Comparison of ENCODE assay signal across 10 cellular contexts in the genomic region with DNA sequence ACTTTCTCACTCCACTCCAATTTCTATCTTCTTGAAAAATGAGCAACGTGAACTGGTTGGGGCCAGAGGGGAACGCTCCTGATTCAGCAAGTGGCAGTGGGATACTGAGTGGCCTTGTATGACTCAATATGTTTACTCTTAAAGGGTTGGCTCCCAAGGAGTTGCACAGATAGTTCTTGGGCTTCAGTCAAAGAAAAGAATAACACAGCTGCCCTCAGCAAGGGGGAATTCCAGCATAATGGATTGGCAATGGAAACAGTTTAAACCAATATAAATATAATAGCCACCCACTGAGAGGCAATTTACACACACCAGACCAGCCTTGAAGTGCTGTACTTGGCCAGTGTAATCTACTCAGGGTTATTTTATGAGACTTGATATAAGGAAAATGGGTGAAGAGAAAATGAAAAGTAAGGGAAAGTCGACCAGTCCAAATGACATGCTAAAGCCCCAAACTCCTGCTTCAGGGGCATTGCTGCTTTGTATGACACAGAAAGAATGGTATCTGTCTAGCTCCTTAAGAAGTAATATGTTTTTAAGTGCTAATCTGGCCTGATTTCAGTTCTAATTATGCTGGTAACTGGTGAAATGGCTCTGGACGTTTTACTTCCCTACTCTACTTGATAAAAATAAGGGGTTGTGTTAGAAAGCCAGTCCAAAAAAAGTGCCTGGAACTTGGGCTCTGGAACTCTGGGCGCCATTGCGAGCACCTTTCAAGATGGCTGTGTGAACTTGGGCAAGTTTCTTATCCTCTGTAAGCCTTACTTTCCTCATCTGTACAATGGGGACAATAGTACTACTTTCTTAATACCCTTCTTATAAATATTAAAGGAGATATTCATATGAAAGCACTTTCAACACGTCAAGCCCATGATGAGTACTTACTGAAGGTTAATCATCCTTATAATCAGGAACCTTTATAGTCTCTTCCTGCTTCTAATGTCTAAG.
DNase-seq lines count a peak whose midpoint lies in the region; ATAC-seq and TF ChIP-seq lines count a peak whose summit lies in the region.
"Had no signal": no experiment of that assay in that cellular context is flagged by ENCODE, and none has a peak within 500 bp of the region (broad histone marks: within the 10 kb centered on the region; RNA-seq: fewer than 3 reads in every experiment).

No MANE protein-coding gene starts in this region.

- H3K4me1 ChIP-seq in gastroesophageal sphincter: no peaks in the 10 kb centered on the region
- H3K4me1 ChIP-seq in ovary (ENCODE audit: insufficient read depth): peaks cover 5% of the 10 kb centered on the region

- H3K9me3 ChIP-seq in gastroesophageal sphincter: no peaks in the 10 kb centered on the region
- H3K9me3 ChIP-seq in ovary: no peaks in the 10 kb centered on the region

- intact Hi-C loops in ovary (cut with DNase I): no loop called here

- TF ChIP-seq EP300 in gastroesophageal sphincter (IDR thresholded peaks at IDR 0.05) (no peak), ovary (IDR thresholded peaks at IDR 0.05) (no peak)

- H3K36me3 ChIP-seq in gastroesophageal sphincter (no peaks in the 10 kb centered on the region), ovary (no peaks in the 10 kb centered on the region)

- H3K4me3 ChIP-seq in gastroesophageal sphincter (no peak overlapping the region), ovary (no peak overlapping the region)

- TF ChIP-seq POLR2A in gastroesophageal sphincter (IDR thresholded peaks at IDR 0.05) (no peak), ovary (IDR thresholded peaks at IDR 0.05) (no peak)

- DNase-seq in H4 (ENCODE audit: low spot score): peak; percentile 75
- DNase-seq in NCI-H774 (lab: John Stamatoyannopoulos, UW): peak; percentile 36
- DNase-seq in ovary: peak; percentile 25 to 53 (median 40)
- DNase-seq in HuH-7 (ENCODE audit: low spot score): no peak
- DNase-seq in stimulated activated CD4-positive, alpha-beta T cell treated with anti-CD3 and anti-CD28 coated beads, Interleukin-4, amount 100 ng/mL, for 24 hours: no peak
- no peak for DNase-seq in NOMO-1 (lab: John Stamatoyannopoulos, UW; ENCODE audit: unreplicated experiment in 2 of 2)
- DNase-seq: CD8-positive, alpha-beta memory T cell; NCI-H2029 treated with DMSO at 0.1 percent for 48 hours had no signal

- no peak for TF ChIP-seq CTCF in gastroesophageal sphincter (IDR thresholded peaks at IDR 0.05)
- no peak for TF ChIP-seq CTCF in ovary (IDR thresholded peaks at IDR 0.05)

- no peaks in the 10 kb centered on the region for H3K27me3 ChIP-seq in gastroesophageal sphincter
- no peaks in the 10 kb centered on the region for H3K27me3 ChIP-seq in ovary

- H3K27ac ChIP-seq in gastroesophageal sphincter (no peak overlapping the region), ovary (peak overlapping the region in 1 of 2 donors; percentile 1)

- 41 to 55% methylated on average over 5 to 7 of the region's 7 CpGs for WGBS in gastroesophageal sphincter (ENCODE audit: low coverage in 1 of 2), 2 donors
- 44 to 49% (median 44%) methylated on average over 7 of the region's 7 CpGs for WGBS in ovary, 3 donors

- peak; percentile 82 for ATAC-seq in gastroesophageal sphincter
- ATAC-seq in activated CD4-positive, CD25-positive, alpha-beta regulatory T cell treated with anti-CD3 and anti-CD28 coated beads, Interleukin-2, amount 50 U/mL, for 24 hours: no peak

Comparison
In these comparisons a context has a peak if more than half of its experiments do, and no peak if none do; other contexts are left out.
1. DNase-seq: peak in H4 (single experiment), NCI-H774 (single experiment) and ovary (5 of 5); none in HuH-7 (single experiment), stimulated activated CD4-positive, alpha-beta T cell treated with anti-CD3 and anti-CD28 coated beads, Interleukin-4, amount 100 ng/mL, for 24 hours (single experiment) and NOMO-1 (0 of 2).